Comparison of ENCODE assay signal across 35 cellular contexts in the genomic region with DNA sequence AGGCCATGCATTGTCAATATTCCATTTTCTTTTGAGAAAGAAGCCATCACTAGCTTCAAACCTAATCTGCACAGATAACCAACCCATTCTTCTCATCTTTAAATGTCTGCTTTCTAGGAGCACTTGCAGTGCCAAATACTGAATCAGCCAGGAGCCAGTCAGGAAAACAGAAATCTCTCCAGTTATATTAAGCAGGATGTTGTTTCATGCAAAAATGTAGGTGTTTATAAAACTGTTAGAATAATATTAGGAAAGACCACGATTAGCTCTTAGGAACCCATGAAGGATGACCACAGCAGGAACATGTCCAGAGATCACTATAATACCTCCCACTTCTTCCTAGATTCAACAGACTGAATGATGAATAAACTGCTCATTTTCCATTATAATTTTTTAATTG.
"Had no signal": no experiment of that assay in that cellular context is flagged by ENCODE, and none has a peak within 500 bp of the region (broad histone marks: within the 10 kb centered on the region; RNA-seq: fewer than 3 reads in every experiment).

No MANE protein-coding gene starts in this region.

- DNase-seq: activated B cell treated with CpG ODN at 0.5 μM for 24 hours; activated CD4-positive, alpha-beta T cell treated with anti-CD3 and anti-CD28 coated beads for 48 hours; activated CD4-positive, alpha-beta T cell treated with anti-CD3 and anti-CD28 coated beads, Interleukin-2, amount 50 U/mL, for 1 hour; activated CD4-positive, alpha-beta T cell treated with anti-CD3 and anti-CD28 coated beads, Interleukin-2, amount 50 U/mL, for 48 hours; activated CD8-positive, alpha-beta memory T cell treated with anti-CD3 and anti-CD28 coated beads for 24 hours; activated CD8-positive, alpha-beta memory T cell treated with anti-CD3 and anti-CD28 coated beads, Interleukin-2, amount 50 U/mL, for 4 hours; activated CD8-positive, alpha-beta T cell treated with anti-CD3 and anti-CD28 coated beads for 36 hours; activated effector memory CD4-positive, alpha-beta T cell treated with anti-CD3 and anti-CD28 coated beads, Interleukin-2, amount 50 U/mL, for 16 hours; activated naive CD4-positive, alpha-beta T cell treated with anti-CD3 and anti-CD28 coated beads for 36 hours; activated naive CD8-positive, alpha-beta T cell treated with anti-CD3 and anti-CD28 coated beads for 36 hours; activated naive CD8-positive, alpha-beta T cell treated with anti-CD3 and anti-CD28 coated beads, Interleukin-2, amount 50 U/mL, for 24 hours; activated T-cell treated with anti-CD3 and anti-CD28 coated beads, Interleukin-2, amount 50 U/mL, for 1 hour; activated T-cell treated with anti-CD3 and anti-CD28 coated beads, Interleukin-2, amount 50 U/mL, for 48 hours; brain microvascular endothelial cell; cortex of kidney; dermis blood vessel endothelial cell; effector CD4-positive, alpha-beta T cell; effector memory CD8-positive, alpha-beta T cell; erythroblast; esophagus squamous epithelium; foreskin keratinocyte; gastrocnemius medialis; glutamatergic neuron; heart left ventricle; T-helper 1 cell; T-helper 17 cell; T1000; WERI-Rb-1 had no signal

- H3K9me3 ChIP-seq: ascending aorta, esophagus squamous epithelium, gastrocnemius medialis, heart left ventricle had no signal

- H3K4me3 Mint-ChIP-seq: activated B cell treated with CpG ODN at 0.5 μM for 24 hours; activated CD8-positive, alpha-beta T cell treated with anti-CD3 and anti-CD28 coated beads for 36 hours; activated naive CD4-positive, alpha-beta T cell treated with anti-CD3 and anti-CD28 coated beads for 36 hours; activated naive CD4-positive, alpha-beta T cell treated with anti-CD3 and anti-CD28 coated beads, Interleukin-2, amount 50 U/mL, for 24 hours; activated naive CD8-positive, alpha-beta T cell treated with anti-CD3 and anti-CD28 coated beads for 36 hours; activated naive CD8-positive, alpha-beta T cell treated with anti-CD3 and anti-CD28 coated beads, Interleukin-2, amount 50 U/mL, for 24 hours; activated T-helper 1 cell treated with anti-CD3 and anti-CD28 coated beads, Interleukin-12 subunit alpha, Interleukin-12 subunit beta, Interleukin-2, Interleukin-4 antibody, amounts not matched to agents 30 ng/mL and 10 ng/mL and 1 ng/mL, durations not matched to agents 14 hours and 24 hours and 36 hours; central memory CD8-positive, alpha-beta T cell; effector memory CD8-positive, alpha-beta T cell; T-helper 17 cell; T-helper 2 cell treated with Interferon-gamma antibody and Interleukin-4, amounts not matched to agents 5 μg/mL and 100 μg/mL, for 36 hours had no signal

- H3K27me3 ChIP-seq: ascending aorta, brain microvascular endothelial cell, esophagus squamous epithelium, gastrocnemius medialis, heart left ventricle had no signal

- ATAC-seq: activated CD4-positive, CD25-positive, alpha-beta regulatory T cell treated with anti-CD3 and anti-CD28 coated beads, Interleukin-2, amount 50 U/mL, for 24 hours; activated CD8-positive, alpha-beta T cell treated with anti-CD3 and anti-CD28 coated beads for 36 hours; activated naive CD8-positive, alpha-beta T cell treated with anti-CD3 and anti-CD28 coated beads, Interleukin-2, amount 50 U/mL, for 24 hours; effector memory CD8-positive, alpha-beta T cell; foreskin keratinocyte; gastrocnemius medialis; heart left ventricle; T-helper 17 cell had no signal

- H3K27ac ChIP-seq: brain microvascular endothelial cell, esophagus squamous epithelium, foreskin keratinocyte, gastrocnemius medialis, heart left ventricle, WERI-Rb-1 had no signal

- H3K36me3 Mint-ChIP-seq: activated naive CD4-positive, alpha-beta T cell treated with anti-CD3 and anti-CD28 coated beads, Interleukin-2, amount 50 U/mL, for 24 hours; activated naive CD8-positive, alpha-beta T cell treated with anti-CD3 and anti-CD28 coated beads for 36 hours had no signal

- H3K9me3 Mint-ChIP-seq: activated B cell treated with CpG ODN at 0.5 μM for 24 hours; activated CD8-positive, alpha-beta T cell treated with anti-CD3 and anti-CD28 coated beads for 36 hours; activated naive CD4-positive, alpha-beta T cell treated with anti-CD3 and anti-CD28 coated beads for 36 hours; activated naive CD4-positive, alpha-beta T cell treated with anti-CD3 and anti-CD28 coated beads, Interleukin-2, amount 50 U/mL, for 24 hours; activated naive CD8-positive, alpha-beta T cell treated with anti-CD3 and anti-CD28 coated beads for 36 hours; activated naive CD8-positive, alpha-beta T cell treated with anti-CD3 and anti-CD28 coated beads, Interleukin-2, amount 50 U/mL, for 24 hours; activated T-helper 1 cell treated with anti-CD3 and anti-CD28 coated beads, Interleukin-12 subunit alpha, Interleukin-12 subunit beta, Interleukin-2, Interleukin-4 antibody, amounts not matched to agents 30 ng/mL and 10 ng/mL and 1 ng/mL, durations not matched to agents 14 hours and 24 hours and 36 hours; activated T-helper 2 cell treated with anti-CD3 and anti-CD28 coated beads, Interferon-gamma antibody, Interleukin-2, Interleukin-4, amounts not matched to agents 10 μg/mL and 5 μg/mL and 100 μg/mL, durations not matched to agents 14 hours and 24 hours and 36 hours; central memory CD8-positive, alpha-beta T cell; T-helper 2 cell treated with Interferon-gamma antibody and Interleukin-4, amounts not matched to agents 5 μg/mL and 100 μg/mL, for 36 hours had no signal

- H3K4me1 ChIP-seq: foreskin keratinocyte, gastrocnemius medialis had no signal

- H3K36me3 ChIP-seq: ascending aorta, brain microvascular endothelial cell, esophagus squamous epithelium, gastrocnemius medialis, heart left ventricle, WERI-Rb-1 had no signal

- H3K27me3 Mint-ChIP-seq: activated CD8-positive, alpha-beta T cell treated with anti-CD3 and anti-CD28 coated beads for 36 hours; activated naive CD8-positive, alpha-beta T cell treated with anti-CD3 and anti-CD28 coated beads for 36 hours had no signal

- H3K27ac Mint-ChIP-seq: activated B cell treated with CpG ODN at 0.5 μM for 24 hours; activated CD8-positive, alpha-beta T cell treated with anti-CD3 and anti-CD28 coated beads for 36 hours; activated naive CD4-positive, alpha-beta T cell treated with anti-CD3 and anti-CD28 coated beads for 36 hours; activated naive CD4-positive, alpha-beta T cell treated with anti-CD3 and anti-CD28 coated beads, Interleukin-2, amount 50 U/mL, for 24 hours; activated naive CD8-positive, alpha-beta T cell treated with anti-CD3 and anti-CD28 coated beads for 36 hours; activated naive CD8-positive, alpha-beta T cell treated with anti-CD3 and anti-CD28 coated beads, Interleukin-2, amount 50 U/mL, for 24 hours; activated T-helper 1 cell treated with anti-CD3 and anti-CD28 coated beads, Interleukin-12 subunit alpha, Interleukin-12 subunit beta, Interleukin-2, Interleukin-4 antibody, amounts not matched to agents 30 ng/mL and 10 ng/mL and 1 ng/mL, durations not matched to agents 14 hours and 24 hours and 36 hours; activated T-helper 2 cell treated with anti-CD3 and anti-CD28 coated beads, Interferon-gamma antibody, Interleukin-2, Interleukin-4, amounts not matched to agents 10 μg/mL and 5 μg/mL and 100 μg/mL, durations not matched to agents 14 hours and 24 hours and 36 hours; effector memory CD8-positive, alpha-beta T cell; T-helper 17 cell; T-helper 2 cell treated with Interferon-gamma antibody and Interleukin-4, amounts not matched to agents 5 μg/mL and 100 μg/mL, for 36 hours had no signal

- H3K4me1 Mint-ChIP-seq: activated B cell treated with CpG ODN at 0.5 μM for 24 hours; activated naive CD4-positive, alpha-beta T cell treated with anti-CD3 and anti-CD28 coated beads, Interleukin-2, amount 50 U/mL, for 24 hours; activated naive CD8-positive, alpha-beta T cell treated with anti-CD3 and anti-CD28 coated beads for 36 hours; activated naive CD8-positive, alpha-beta T cell treated with anti-CD3 and anti-CD28 coated beads, Interleukin-2, amount 50 U/mL, for 24 hours; central memory CD8-positive, alpha-beta T cell; T-helper 17 cell had no signal

- H3K4me3 ChIP-seq: ascending aorta, esophagus squamous epithelium, gastrocnemius medialis, heart left ventricle had no signal
